9 cellular contexts compared by ENCODE assay signal in genomic region chr3:30658328-30659052, GRCh38. TPM values are rescaled to one million over a fixed set of nuclear protein-coding genes. Genes with fewer than 3 reads are reported as not detected.
A peak's percentile ranks its signal among the peaks of the same experiment; 100 is the strongest.
DNase-seq lines count a peak whose midpoint lies in the region; ATAC-seq and FAIRE-seq lines count a peak whose summit lies in the region.
"Had no signal": no experiment of that assay in that cellular context is flagged by ENCODE, and none has a peak within 500 bp of the region (broad histone marks: within the 10 kb centered on the region; RNA-seq: fewer than 3 reads in every experiment).

No MANE protein-coding gene starts in this region.

- peaks cover 78% of the 10 kb centered on the region for H3K4me1 Mint-ChIP-seq in T-helper 17 cell

- H3K9me3 ChIP-seq in T-helper 17 cell (ENCODE audit: control insufficient read depth, low read length, poor library complexity, severe bottlenecking) (no peaks in the 10 kb centered on the region), muscle layer of colon (ENCODE audit: low read length) (no peaks in the 10 kb centered on the region)

- H3K27ac Mint-ChIP-seq in T-helper 17 cell, result peak overlapping the region; percentile 99

- no peak for FAIRE-seq in frontal cortex (lab: Jason Lieb, UNC)

- no peak overlapping the region for H3K4me3 ChIP-seq in muscle layer of colon (ENCODE audit: low read depth in 1 of 2, low read length in 2 of 2)

- DNase-seq in CD1c-positive myeloid dendritic cell (ENCODE audit: extremely low spot score), result peak; percentile 81
- peak in 1 of 3 donors; percentile 24 for DNase-seq in T-helper 17 cell
- DNase-seq in effector CD4-positive, alpha-beta T cell, result peak; percentile 30
- DNase-seq in GM19238 (ENCODE audit: insufficient read length, low spot score), result no peak
- DNase-seq in frontal cortex (ENCODE audit: low spot score in 2 of 2), result no peak

- no peaks in the 10 kb centered on the region for H3K27me3 ChIP-seq in muscle layer of colon (ENCODE audit: control insufficient read depth in 1 of 2, insufficient read depth in 2 of 2, low read length in 2 of 2)

- no peaks in the 10 kb centered on the region for H3K27me3 Mint-ChIP-seq in T-helper 17 cell

- H3K9ac ChIP-seq in muscle layer of colon (ENCODE audit: low read length), result no peak overlapping the region
- H3K9ac ChIP-seq: parathyroid adenoma had no signal

- H3K36me3 Mint-ChIP-seq in T-helper 17 cell (ENCODE audit: low read depth), result peaks cover 11% of the 10 kb centered on the region

- peak overlapping the region; percentile 2 for H3K27ac ChIP-seq in muscle layer of colon (ENCODE audit: low read depth, low read length)
- H3K27ac ChIP-seq: parathyroid adenoma had no signal

- peaks cover 78% of the 10 kb centered on the region for H3K4me1 ChIP-seq in muscle layer of colon (ENCODE audit: insufficient read depth, low read length)
- H3K4me1 ChIP-seq: parathyroid adenoma had no signal

- H3K36me3 ChIP-seq in muscle layer of colon (ENCODE audit: insufficient read depth, low read length), result peaks cover 57% of the 10 kb centered on the region

- peak; percentile 85 for ATAC-seq in GM21381 (IDR thresholded peaks at IDR 0.05; ENCODE audit: unreplicated experiment)
- ATAC-seq in HG03571 (IDR thresholded peaks at IDR 0.05; ENCODE audit: unreplicated experiment), result peak; percentile 92
- peak; percentile 68 for ATAC-seq in T-helper 17 cell

- H3K4me3 Mint-ChIP-seq in T-helper 17 cell, result peak overlapping the region; percentile 87

RNA-seq across cellular contexts. Expression of gene TGFBR2, which starts 52.1 kb away (rescaled TPM):
- 10 to 100 TPM; 58.4 to 74.5 TPM for total RNA-seq in T-helper 17 cell
- 4.5 TPM for total RNA-seq in frontal cortex

Comparison
In these comparisons a context has a peak if more than half of its experiments do, and no peak if none do; other contexts are left out.
1. DNase-seq: peak in CD1c-positive myeloid dendritic cell (single experiment) and effector CD4-positive, alpha-beta T cell (single experiment); none in GM19238 (single experiment) and frontal cortex (0 of 2).
2. RNA of gene TGFBR2, which starts 52.1 kb away (total RNA-seq): 58.4 to 74.5 TPM in T-helper 17 cell; 4.5 TPM in frontal cortex (single experiment); every median in the first group is over 10 times any median in the second.
3. Peak in every context shown above with its lines, with median percentiles within 50 percentile points of each other: ATAC-seq.